8 cellular contexts compared by ENCODE assay signal in genomic region chr1:85580046-85580411, GRCh38. TPM values are rescaled to one million over a fixed set of nuclear protein-coding genes. Genes with fewer than 3 reads are reported as not detected.
DNase-seq lines count a peak whose midpoint lies in the region; ATAC-seq, FAIRE-seq and TF ChIP-seq lines count a peak whose summit lies in the region.

No MANE protein-coding gene starts in this region.

- H3K4me3 ChIP-seq in AG09309 (ENCODE audit: control insufficient read depth, low read depth, low read length) (peak overlapping the region; percentile 53), IMR-90 (ENCODE audit: insufficient read depth, low read depth, low read length) (peak overlapping the region; percentile 65), bronchial epithelial cell (ENCODE audit: low read depth, low read length) (peak overlapping the region; percentile 93), mesenchymal stem cell (ENCODE audit: insufficient read depth in 1 of 2, low read depth in 1 of 2, low read length in 2 of 2) (peak overlapping the region; percentile 54 to 92)

- H2AFZ ChIP-seq in IMR-90 (replicated peaks; ENCODE audit: low read length, poor library complexity) = peak overlapping the region; percentile 78
- H2AFZ ChIP-seq in mesenchymal stem cell (ENCODE audit: low read depth, low read length) = no peak overlapping the region

- H2BK20ac ChIP-seq in IMR-90 (ENCODE audit: low read depth, low read length) = peak overlapping the region; percentile 95

- peak; percentile 76 for DNase-seq in AG09309 (ENCODE audit: low read depth)
- peak; percentile 83 for DNase-seq in IMR-90
- peak; percentile 87 for DNase-seq in bronchial epithelial cell (ENCODE audit: low read depth)
- peak; percentile 76 for DNase-seq in mesenchymal stem cell
- DNase-seq in AML-193 (lab: John Stamatoyannopoulos, UW) = no peak
- DNase-seq in NCI-H1092 (lab: John Stamatoyannopoulos, UW) = no peak
- DNase-seq in NK-92 treated with Interleukin-12 subunit alpha and Interleukin-12 subunit beta, amount 100 ng/mL, for 24 hours (lab: John Stamatoyannopoulos, UW) = no peak

- WGBS in IMR-90 (ENCODE audit: extremely low coverage in 2 of 2, insufficient read length in 1 of 2), 2 experiments = 0% methylated on average over 7 of the region's 11 CpGs; no CpG with 5 or more reads in 1 of the 2 experiments
- 0% methylated on average over 11 of the region's 11 CpGs for WGBS in mesenchymal stem cell

- H3K79me1 ChIP-seq in IMR-90 (ENCODE audit: low read depth in 1 of 2, low read length in 2 of 2) = peaks cover 0 to 37% of the 10 kb centered on the region in 2 experiments; a peak in 3 of 4 replicates
- no peaks in the 10 kb centered on the region for H3K79me1 ChIP-seq in mesenchymal stem cell (replicated peaks; ENCODE audit: low read length, poor library complexity, severe bottlenecking)

- H4K5ac ChIP-seq in IMR-90 (ENCODE audit: low read depth, low read length) = peak overlapping the region; percentile 81

- peaks cover 4% of the 10 kb centered on the region for H3K4me1 ChIP-seq in IMR-90 (ENCODE audit: control insufficient read depth, insufficient read depth, low read length)
- peaks cover 5% of the 10 kb centered on the region for H3K4me1 ChIP-seq in mesenchymal stem cell (ENCODE audit: control insufficient read depth, insufficient read depth, low read depth, low read length)

- H4K8ac ChIP-seq in IMR-90 (ENCODE audit: low read depth in 2 of 2, low read length in 2 of 2) (peak overlapping the region; percentile 81 to 95), mesenchymal stem cell (ENCODE audit: low read length) (peak overlapping the region; percentile 82)

- H3K56ac ChIP-seq in IMR-90 (ENCODE audit: extremely low read depth, insufficient read depth, low read length) = peak overlapping the region; percentile 99

- H2AK5ac ChIP-seq in IMR-90 (ENCODE audit: low read depth, low read length) (peak overlapping the region; percentile 98), mesenchymal stem cell (ENCODE audit: low read length, severe bottlenecking) (peak overlapping the region; percentile 74)

- peak; percentile 13; the same call in 1 of the 2 replicates for TF ChIP-seq RAD21 in IMR-90 (IDR thresholded peaks at IDR 0.05; ENCODE audit: low read length)

- H3K18ac ChIP-seq in IMR-90 (ENCODE audit: low read depth, low read length) = peak overlapping the region; percentile 94
- peak overlapping the region; percentile 85 to 94 for H3K18ac ChIP-seq in mesenchymal stem cell (ENCODE audit: low read depth in 1 of 2, low read length in 2 of 2)

- H3K9me3 ChIP-seq in IMR-90 (ENCODE audit: control insufficient read depth, insufficient read depth, low read length) = no peaks in the 10 kb centered on the region
- no peaks in the 10 kb centered on the region for H3K9me3 ChIP-seq in mesenchymal stem cell (ENCODE audit: control insufficient read depth, low read length)

- H3K4ac ChIP-seq in IMR-90 (ENCODE audit: low read depth, low read length) (peak overlapping the region; percentile 99), mesenchymal stem cell (ENCODE audit: low read depth in 1 of 2, low read length in 2 of 2) (peak overlapping the region; percentile 24 to 95)

- POLR2A ChIA-PET in IMR-90 (lab: Charles Lee; ENCODE audit: unreplicated experiment) = interaction anchor here (0.6 to 3.0 kb wide), 11 partner anchors 32 to 265 kb away, joined by 3 to 22 read pairs (median 5); partner anchors contain the start of gene ZNHIT6

- H3K27ac ChIP-seq in IMR-90 (ENCODE audit: insufficient read depth, low read length) = peak overlapping the region; percentile 97
- H3K27ac ChIP-seq in mesenchymal stem cell (ENCODE audit: low read length, poor library complexity, severe bottlenecking) = peak overlapping the region; percentile 99

- peak overlapping the region; percentile 93 for H3K9ac ChIP-seq in IMR-90 (ENCODE audit: low read depth, low read length)
- H3K9ac ChIP-seq in mesenchymal stem cell (ENCODE audit: low read length) = peak overlapping the region; percentile 99

- FAIRE-seq in bronchial epithelial cell (lab: Jason Lieb, UNC) = no peak

- H2AK9ac ChIP-seq in IMR-90 (replicated peaks; ENCODE audit: low read depth, low read length, poor library complexity) = peak overlapping the region; percentile 96

- dilution Hi-C loops in IMR-90 (cut with HindIII; ENCODE audit: low sequenced_read_pairs, unreplicated experiment) = no loop called here

- TF ChIP-seq POLR2A in IMR-90 (IDR thresholded peaks at IDR 0.05; ENCODE audit: low read depth, low read length) = no peak

- H2BK120ac ChIP-seq in IMR-90 (ENCODE audit: low read depth, low read length) = peak overlapping the region; percentile 95
- H2BK120ac ChIP-seq in mesenchymal stem cell (ENCODE audit: low read depth, low read length) = peak overlapping the region; percentile 94

- H3K14ac ChIP-seq in IMR-90 (replicated peaks; ENCODE audit: low read depth, low read length) (peak overlapping the region; percentile 95), mesenchymal stem cell (ENCODE audit: low read length in 2 of 2) (no peak overlapping the region)

- H2BK5ac ChIP-seq in IMR-90 (ENCODE audit: low read depth, low read length, poor library complexity, severe bottlenecking) (peak overlapping the region; percentile 92), mesenchymal stem cell (ENCODE audit: low read depth, low read length, poor library complexity, severe bottlenecking) (peak overlapping the region; percentile 99)

- peak overlapping the region in 1 of 2 experiments; percentile 66 for H2BK12ac ChIP-seq in mesenchymal stem cell (ENCODE audit: low read length in 2 of 2)

- intact Hi-C loops in IMR-90 (cut with micrococcal nuclease) = no loop called here

- peak overlapping the region; percentile 91 for H3K23ac ChIP-seq in IMR-90 (ENCODE audit: low read depth, low read length)
- H3K23ac ChIP-seq in mesenchymal stem cell (ENCODE audit: low read length in 2 of 2) = peak overlapping the region in 1 of 2 experiments; percentile 82

- peaks cover 22% of the 10 kb centered on the region for H3K36me3 ChIP-seq in IMR-90 (ENCODE audit: control insufficient read depth, insufficient read depth, low read length)
- H3K36me3 ChIP-seq in bronchial epithelial cell (ENCODE audit: control insufficient read depth, insufficient read depth, low read length) = peaks cover 3% of the 10 kb centered on the region
- peaks cover 12 to 26% of the 10 kb centered on the region in 2 experiments for H3K36me3 ChIP-seq in mesenchymal stem cell (ENCODE audit: control insufficient read depth in 1 of 2, insufficient read depth in 2 of 2, low read depth in 1 of 2, low read length in 2 of 2)

- CTCF ChIA-PET in IMR-90 (lab: Yijun Ruan, JAX) = interaction anchor here (0.6 kb wide), 1 partner anchor 471 kb away, joined by 3 read pairs; no protein-coding TSS in a partner anchor

- peak overlapping the region; percentile 98 for H4K91ac ChIP-seq in IMR-90 (ENCODE audit: insufficient read depth, low read depth, low read length)
- peak overlapping the region; percentile 93 for H4K91ac ChIP-seq in mesenchymal stem cell (ENCODE audit: low read length)

- H3K27me3 ChIP-seq in IMR-90 (ENCODE audit: control insufficient read depth, insufficient read depth, low read length) (no peaks in the 10 kb centered on the region), bronchial epithelial cell (ENCODE audit: control insufficient read depth, insufficient read depth, low read length) (no peaks in the 10 kb centered on the region), mesenchymal stem cell (ENCODE audit: control insufficient read depth in 1 of 2, insufficient read depth in 1 of 2, low read length in 2 of 2) (no peaks in the 10 kb centered on the region)

- peaks cover 6% of the 10 kb centered on the region for H3K9me1 ChIP-seq in IMR-90 (ENCODE audit: insufficient read depth, low read length)

- TF ChIP-seq CTCF in AG09309 (IDR thresholded peaks at IDR 0.05; ENCODE audit: control insufficient read depth, insufficient read depth, low read depth, low read length, missing control alignments) = no peak
- TF ChIP-seq CTCF in IMR-90 (conservative IDR thresholded peaks at IDR 0.05; ENCODE audit: low read depth, low read length) = no peak
- TF ChIP-seq CTCF in bronchial epithelial cell (IDR thresholded peaks at IDR 0.05; ENCODE audit: insufficient read depth, low read length, severe bottlenecking) = no peak

- peaks cover 38% of the 10 kb centered on the region for H4K20me1 ChIP-seq in IMR-90 (ENCODE audit: insufficient read depth, low read length)

- in situ Hi-C loops in IMR-90 (cut with MboI; ENCODE audit: low sequenced_read_pairs) = no loop called here

- H3K4me2 ChIP-seq in IMR-90 (ENCODE audit: low read depth, low read length) = peak overlapping the region; percentile 80
- peak overlapping the region; percentile 93 for H3K4me2 ChIP-seq in mesenchymal stem cell (ENCODE audit: low read length, poor library complexity, severe bottlenecking)

- ATAC-seq in IMR-90 (ENCODE audit: low read depth) (no peak), HG02885 (IDR thresholded peaks at IDR 0.05; ENCODE audit: poor library complexity, unreplicated experiment) (no peak)

- no TSS peak for BruUV-seq in IMR-90 (replicated peaks; lab: Mats Ljungman, UMichigan)

- peak overlapping the region; percentile 83; the same call in 1 of the 3 replicates for H2BK15ac ChIP-seq in IMR-90 (ENCODE audit: low read depth, low read length)
- H2BK15ac ChIP-seq in mesenchymal stem cell (ENCODE audit: low read depth, poor library complexity, severe bottlenecking) = no peak overlapping the region

TF ChIP-seq in IMR-90, 13 proteins besides CTCF, POLR2A, EP300 and RAD21 (continues in another document):
- no peak for TF ChIP-seq ELK1 (IDR thresholded peaks at IDR 0.05; ENCODE audit: borderline replicate concordance, low read depth, low read length)
- TF ChIP-seq MXI1 (IDR thresholded peaks at IDR 0.05; ENCODE audit: borderline replicate concordance, low read depth, low read length) = no peak
- TF ChIP-seq CHD1 (IDR thresholded peaks at IDR 0.05; ENCODE audit: low read depth, low read length) = no peak
- no peak for TF ChIP-seq RCOR1 (IDR thresholded peaks at IDR 0.05; ENCODE audit: insufficient replicate concordance, low read length)
- no peak for TF ChIP-seq SMC3 (IDR thresholded peaks at IDR 0.05; ENCODE audit: low read depth, low read length)
- no peak for TF ChIP-seq MAFK (IDR thresholded peaks at IDR 0.05; ENCODE audit: low read depth, low read length)

RNA-seq across cellular contexts. Expression of gene CCN1, which starts 0.5 kb away (rescaled TPM):
- 76.9 and 90.3 TPM in 2 replicates for total RNA-seq in IMR-90 (2012; rRNA removed)
- 819 and 905 TPM in 2 replicates for polyA plus RNA-seq in IMR-90 (2012; rRNA removed)
- 700 and 814 TPM in 2 replicates for polyA plus RNA-seq in IMR-90 (2012; cell fraction: cytosol; rRNA removed)
- polyA plus RNA-seq in IMR-90 (2012; cell fraction: nucleus; rRNA removed; ENCODE audit: low replicate concordance) = 1,179 and 1,372 TPM in 2 replicates
- total RNA-seq in bronchial epithelial cell = 5.1 and 6.1 TPM in 2 replicates
- 408 TPM for polyA plus RNA-seq in mesenchymal stem cell (2013, experiment 1 of 2)
- polyA plus RNA-seq in mesenchymal stem cell (2013, experiment 2 of 2) = 395 TPM

Comparison
In these comparisons a context has a peak if more than half of its experiments do, and no peak if none do; other contexts are left out.
1. DNase-seq: peak in AG09309 (single experiment), IMR-90 (single experiment), bronchial epithelial cell (single experiment) and mesenchymal stem cell (single experiment); none in AML-193 (0 of 2), NCI-H1092 (single experiment) and NK-92 treated with Interleukin-12 subunit alpha and Interleukin-12 subunit beta, amount 100 ng/mL, for 24 hours (single experiment).
2. RNA of gene CCN1, which starts 0.5 kb away (total RNA-seq): 76.9 to 90.3 TPM in IMR-90; 5.1 to 6.1 TPM in bronchial epithelial cell; every median in the first group is over 10 times any median in the second.
3. Peak in every context shown above with its lines, with median percentiles within 50 percentile points of each other: H3K4me3 ChIP-seq.